In genomic region chr11:66480116-66480938, GRCh38 we compare ENCODE assay signal across 1 cellular context.
TF ChIP-seq lines count a peak whose summit lies in the region.

Gene DPP3, plus strand, starts transcription at chr11:66480434. Its CDS starts 1,767 bp downstream, at chr11:66482201.

TF ChIP-seq in HEK293, 187 proteins besides CTCF, POLR2A, EP300 and RAD21 (continued from another document and continues in another):
- TF ChIP-seq, protein P1, sequence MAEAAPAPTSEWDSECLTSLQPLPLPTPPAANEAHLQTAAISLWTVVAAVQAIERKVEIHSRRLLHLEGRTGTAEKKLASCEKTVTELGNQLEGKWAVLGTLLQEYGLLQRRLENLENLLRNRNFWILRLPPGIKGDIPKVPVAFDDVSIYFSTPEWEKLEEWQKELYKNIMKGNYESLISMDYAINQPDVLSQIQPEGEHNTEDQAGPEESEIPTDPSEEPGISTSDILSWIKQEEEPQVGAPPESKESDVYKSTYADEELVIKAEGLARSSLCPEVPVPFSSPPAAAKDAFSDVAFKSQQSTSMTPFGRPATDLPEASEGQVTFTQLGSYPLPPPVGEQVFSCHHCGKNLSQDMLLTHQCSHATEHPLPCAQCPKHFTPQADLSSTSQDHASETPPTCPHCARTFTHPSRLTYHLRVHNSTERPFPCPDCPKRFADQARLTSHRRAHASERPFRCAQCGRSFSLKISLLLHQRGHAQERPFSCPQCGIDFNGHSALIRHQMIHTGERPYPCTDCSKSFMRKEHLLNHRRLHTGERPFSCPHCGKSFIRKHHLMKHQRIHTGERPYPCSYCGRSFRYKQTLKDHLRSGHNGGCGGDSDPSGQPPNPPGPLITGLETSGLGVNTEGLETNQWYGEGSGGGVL (tag by site-specific recombination; IDR thresholded peaks at IDR 0.05) = no peak
- no peak for TF ChIP-seq ZNF292 (tag by site-specific recombination; IDR thresholded peaks at IDR 0.05; ENCODE audit: borderline replicate concordance, low read depth)
- TF ChIP-seq, protein P2, sequence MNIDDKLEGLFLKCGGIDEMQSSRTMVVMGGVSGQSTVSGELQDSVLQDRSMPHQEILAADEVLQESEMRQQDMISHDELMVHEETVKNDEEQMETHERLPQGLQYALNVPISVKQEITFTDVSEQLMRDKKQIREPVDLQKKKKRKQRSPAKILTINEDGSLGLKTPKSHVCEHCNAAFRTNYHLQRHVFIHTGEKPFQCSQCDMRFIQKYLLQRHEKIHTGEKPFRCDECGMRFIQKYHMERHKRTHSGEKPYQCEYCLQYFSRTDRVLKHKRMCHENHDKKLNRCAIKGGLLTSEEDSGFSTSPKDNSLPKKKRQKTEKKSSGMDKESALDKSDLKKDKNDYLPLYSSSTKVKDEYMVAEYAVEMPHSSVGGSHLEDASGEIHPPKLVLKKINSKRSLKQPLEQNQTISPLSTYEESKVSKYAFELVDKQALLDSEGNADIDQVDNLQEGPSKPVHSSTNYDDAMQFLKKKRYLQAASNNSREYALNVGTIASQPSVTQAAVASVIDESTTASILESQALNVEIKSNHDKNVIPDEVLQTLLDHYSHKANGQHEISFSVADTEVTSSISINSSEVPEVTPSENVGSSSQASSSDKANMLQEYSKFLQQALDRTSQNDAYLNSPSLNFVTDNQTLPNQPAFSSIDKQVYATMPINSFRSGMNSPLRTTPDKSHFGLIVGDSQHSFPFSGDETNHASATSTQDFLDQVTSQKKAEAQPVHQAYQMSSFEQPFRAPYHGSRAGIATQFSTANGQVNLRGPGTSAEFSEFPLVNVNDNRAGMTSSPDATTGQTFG (tag by site-specific recombination; IDR thresholded peaks at IDR 0.05; ENCODE audit: borderline replicate concordance) = no peak
- TF ChIP-seq ZFP69B (tag by site-specific recombination; IDR thresholded peaks at IDR 0.05) = no peak
- no peak for TF ChIP-seq ZNF624 (tag by site-specific recombination; IDR thresholded peaks at IDR 0.05)
- no peak for TF ChIP-seq ZNF169 (tag by site-specific recombination; IDR thresholded peaks at IDR 0.05)
- no peak for TF ChIP-seq ZNF16 (tag by site-specific recombination; IDR thresholded peaks at IDR 0.05; ENCODE audit: low read depth)
- TF ChIP-seq TRIM28 (IDR thresholded peaks at IDR 0.05; ENCODE audit: borderline replicate concordance, low read length) = no peak
- no peak for TF ChIP-seq ZNF473 (tag by site-specific recombination; IDR thresholded peaks at IDR 0.05)
- no peak for TF ChIP-seq ZNF354C (tag by site-specific recombination; IDR thresholded peaks at IDR 0.05; ENCODE audit: borderline replicate concordance, low read depth)
- no peak for TF ChIP-seq GLI2 (tag by site-specific recombination; IDR thresholded peaks at IDR 0.05; ENCODE audit: borderline replicate concordance, low read depth)
- no peak for TF ChIP-seq ZNF558 (tag by site-specific recombination; IDR thresholded peaks at IDR 0.05)
- TF ChIP-seq ZNF138 (tag by site-specific recombination; IDR thresholded peaks at IDR 0.05; ENCODE audit: borderline replicate concordance) = no peak
- TF ChIP-seq, protein P3, sequence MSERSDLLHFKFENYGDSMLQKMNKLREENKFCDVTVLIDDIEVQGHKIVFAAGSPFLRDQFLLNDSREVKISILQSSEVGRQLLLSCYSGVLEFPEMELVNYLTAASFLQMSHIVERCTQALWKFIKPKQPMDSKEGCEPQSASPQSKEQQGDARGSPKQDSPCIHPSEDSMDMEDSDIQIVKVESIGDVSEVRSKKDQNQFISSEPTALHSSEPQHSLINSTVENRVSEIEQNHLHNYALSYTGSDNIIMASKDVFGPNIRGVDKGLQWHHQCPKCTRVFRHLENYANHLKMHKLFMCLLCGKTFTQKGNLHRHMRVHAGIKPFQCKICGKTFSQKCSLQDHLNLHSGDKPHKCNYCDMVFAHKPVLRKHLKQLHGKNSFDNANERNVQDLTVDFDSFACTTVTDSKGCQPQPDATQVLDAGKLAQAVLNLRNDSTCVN (tag by site-specific recombination; optimal IDR thresholded peaks at IDR 0.05) = peak; percentile 93
- TF ChIP-seq ZSCAN5A (tag by site-specific recombination; IDR thresholded peaks at IDR 0.05) = 0 out of 2 replicates have a peak, but pooled peaks have one; percentile 37
- peak; percentile 80 for TF ChIP-seq PATZ1 (tag by site-specific recombination; IDR thresholded peaks at IDR 0.05)
- peak; percentile 55; the same call in 1 of the 2 replicates for TF ChIP-seq ZNF639 (tag by site-specific recombination; IDR thresholded peaks at IDR 0.05)
- 0 out of 2 replicates have a peak, but pooled peaks have one; percentile 45 for TF ChIP-seq ZNF18 (tag by site-specific recombination; IDR thresholded peaks at IDR 0.05)
- TF ChIP-seq PRDM2 (tag by site-specific recombination; IDR thresholded peaks at IDR 0.05; ENCODE audit: borderline replicate concordance) = no peak
- TF ChIP-seq ZNF701 (tag by site-specific recombination; IDR thresholded peaks at IDR 0.05) = no peak
- TF ChIP-seq BCL11B (tag by site-specific recombination; IDR thresholded peaks at IDR 0.05; ENCODE audit: low read depth) = peak; percentile 30; the same call in 1 of the 2 replicates
- TF ChIP-seq ZNF704 (tag by site-specific recombination; IDR thresholded peaks at IDR 0.05) = no peak
- TF ChIP-seq ZNF501 (tag by site-specific recombination; IDR thresholded peaks at IDR 0.05) = 0 out of 2 replicates have a peak, but pooled peaks have one; percentile 70
- peak; percentile 40; the same call in 1 of the 2 replicates for TF ChIP-seq ZBTB8A (tag by site-specific recombination; IDR thresholded peaks at IDR 0.05)
- no peak for TF ChIP-seq ZNF24 (tag by site-specific recombination; IDR thresholded peaks at IDR 0.05)
- no peak for TF ChIP-seq WT1 (tag by site-specific recombination; IDR thresholded peaks at IDR 0.05)
- TF ChIP-seq KLF9 (tag by site-specific recombination; IDR thresholded peaks at IDR 0.05; ENCODE audit: low read depth) = peak; percentile 79
- TF ChIP-seq FEZF1 (tag by site-specific recombination; IDR thresholded peaks at IDR 0.05) = peak; percentile 80
- TF ChIP-seq KLF17 (tag by site-specific recombination; IDR thresholded peaks at IDR 0.05) = no peak
- no peak for TF ChIP-seq ZNF302 (tag by site-specific recombination; IDR thresholded peaks at IDR 0.05; ENCODE audit: low read depth)
- no peak for TF ChIP-seq ZBTB7A (tag by site-specific recombination; IDR thresholded peaks at IDR 0.05; ENCODE audit: low read depth)
- no peak for TF ChIP-seq ZNF626 (tag by site-specific recombination; IDR thresholded peaks at IDR 0.05)
- no peak for TF ChIP-seq ZBTB6 (tag by site-specific recombination; IDR thresholded peaks at IDR 0.05)
- TF ChIP-seq ZNF335 (tag by site-specific recombination; conservative IDR thresholded peaks at IDR 0.05) = peak; percentile 92
- no peak for TF ChIP-seq KLF1 (tag by site-specific recombination; IDR thresholded peaks at IDR 0.05)
